In the genomic region with DNA sequence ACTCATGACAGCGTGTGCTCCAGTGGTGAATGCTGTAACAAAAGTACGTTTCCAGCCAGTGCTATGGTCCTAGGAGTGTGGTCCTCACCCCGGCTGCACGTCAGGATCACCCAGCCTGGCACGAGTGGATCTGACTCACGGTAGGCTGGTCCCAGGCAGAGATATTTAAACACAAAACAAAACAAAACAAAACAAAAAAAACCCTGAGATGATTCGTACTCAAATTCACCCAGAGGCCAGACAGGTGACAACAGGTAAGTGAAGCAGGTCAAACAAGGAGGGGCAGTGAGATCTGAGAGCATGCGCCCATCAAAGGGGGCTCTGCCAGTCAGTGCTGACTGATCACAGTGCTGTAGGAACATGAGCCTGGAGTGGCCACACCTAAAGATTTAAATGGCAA, we compare ENCODE assay signal across 18 cellular contexts.
"Had no signal": no experiment of that assay in that cellular context is flagged by ENCODE, and none has a peak within 500 bp of the region (broad histone marks: within the 10 kb centered on the region; RNA-seq: fewer than 3 reads in every experiment).

No MANE protein-coding gene starts in this region.

- H3K9me3 ChIP-seq: esophagus muscularis mucosa, left ventricle myocardium inferior, psoas muscle, right lobe of liver, spleen, upper lobe of right lung had no signal

- H3K4me3 ChIP-seq: esophagus muscularis mucosa, left ventricle myocardium inferior, psoas muscle, right lobe of liver, spleen, upper lobe of right lung had no signal

- ATAC-seq: activated T-helper 17 cell treated with anti-CD3 and anti-CD28 coated beads, Interleukin-2, amount 50 U/mL, for 72 hours; effector memory CD8-positive, alpha-beta T cell; natural killer cell treated with Interleukin-12 subunit alpha and Interleukin-12 subunit beta and Interleukin-15 and Interleukin-18, amount 100 ng/mL, for 72 hours; psoas muscle; upper lobe of right lung had no signal

- H3K36me3 ChIP-seq: esophagus muscularis mucosa, left ventricle myocardium inferior, right lobe of liver, spleen, upper lobe of right lung, WERI-Rb-1 had no signal

- H3K4me1 ChIP-seq: esophagus muscularis mucosa, spleen, upper lobe of right lung had no signal

- H3K27ac ChIP-seq: esophagus muscularis mucosa, left ventricle myocardium inferior, psoas muscle, right lobe of liver, spleen, upper lobe of right lung, WERI-Rb-1 had no signal

- H3K27me3 ChIP-seq: esophagus muscularis mucosa, right lobe of liver, spleen, upper lobe of right lung had no signal

- DNase-seq: activated CD4-positive, alpha-beta T cell treated with anti-CD3 and anti-CD28 coated beads for 4 hours; activated naive CD4-positive, alpha-beta T cell treated with anti-CD3 and anti-CD28 coated beads for 36 hours; effector memory CD8-positive, alpha-beta T cell; foreskin fibroblast; left ventricle myocardium inferior; mesenchymal stem cell; nucleus accumbens; psoas muscle; right lobe of liver; spleen; stimulated activated CD4-positive, alpha-beta T cell treated with anti-CD3 and anti-CD28 coated beads, Interleukin-1b, Interleukin-23, amount 100 ng/mL, for 48 hours; stimulated activated naive CD4-positive, alpha-beta T cell treated with Interleukin-2 at 50 U/mL for 16 hours; T1000; upper lobe of right lung; WERI-Rb-1 had no signal
